In genomic region chr7:1282679-1283078, GRCh38 we compare ENCODE assay signal across 1 cellular context.
TF ChIP-seq lines count a peak whose summit lies in the region.

No MANE protein-coding gene starts in this region.

TF ChIP-seq in K562, 482 proteins besides CTCF, POLR2A, EP300 and RAD21 (continued from another document):
- TF ChIP-seq ZNF407 (IDR thresholded peaks at IDR 0.05; ENCODE audit: low read depth), result no peak
- peak; percentile 86 for TF ChIP-seq ZNF146 (CRISPR knock-in tag; IDR thresholded peaks at IDR 0.05; ENCODE audit: unreplicated experiment)
